ENCODE assay signal across 1 cellular context in the genomic region with DNA sequence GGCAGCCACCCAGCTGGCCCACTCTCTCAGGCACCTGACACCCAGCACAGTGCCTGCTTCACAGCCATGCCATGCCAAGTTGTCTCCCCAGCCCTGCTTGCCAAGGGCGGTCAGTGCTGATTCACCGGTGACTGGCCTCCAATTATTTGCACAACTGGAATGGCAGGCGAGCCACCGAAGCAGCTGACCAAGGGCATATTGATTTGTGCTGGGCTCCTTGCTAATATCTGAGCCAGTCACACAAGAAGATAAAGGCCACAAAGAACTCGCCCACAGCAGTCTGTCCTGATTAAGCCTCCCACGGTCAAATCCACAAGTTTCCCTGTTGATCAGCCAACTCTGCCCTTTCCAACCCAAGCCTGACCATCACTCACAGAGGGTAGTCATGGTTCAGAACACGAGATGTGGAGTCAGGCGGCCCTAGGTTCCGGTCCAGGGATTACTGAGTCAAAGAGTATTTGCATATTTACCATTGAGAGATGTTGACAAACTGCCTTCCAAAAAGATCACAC.
TF ChIP-seq lines count a peak whose summit lies in the region.

No MANE protein-coding gene starts in this region.

TF ChIP-seq in H1, 55 proteins besides CTCF, POLR2A, EP300 and RAD21:
- TF ChIP-seq YY1 (IDR thresholded peaks at IDR 0.05; ENCODE audit: low read depth, low read length) (no peak), HDAC6 (IDR thresholded peaks at IDR 0.05; ENCODE audit: low read depth, low read length) (no peak), SUZ12 (IDR thresholded peaks at IDR 0.05; ENCODE audit: low read length) (no peak), KDM5A (IDR thresholded peaks at IDR 0.05; ENCODE audit: low read length) (no peak), SIX5 (IDR thresholded peaks at IDR 0.05; ENCODE audit: low read depth, low read length) (no peak), EGR1 (IDR thresholded peaks at IDR 0.05; ENCODE audit: borderline replicate concordance, low read depth, low read length) (no peak), CHD2 (IDR thresholded peaks at IDR 0.05; ENCODE audit: low read length) (no peak), POU5F1 (IDR thresholded peaks at IDR 0.05; ENCODE audit: low read depth, low read length) (no peak), MAFK (IDR thresholded peaks at IDR 0.05; ENCODE audit: low read depth, low read length) (no peak), SP4 (IDR thresholded peaks at IDR 0.05; ENCODE audit: low read length) (no peak), TAF7 (optimal IDR thresholded peaks at IDR 0.05; ENCODE audit: borderline replicate concordance, low read depth, low read length) (no peak), CBX8 (IDR thresholded peaks at IDR 0.05; ENCODE audit: borderline replicate concordance, low read depth, low read length) (no peak), RNF2 (IDR thresholded peaks at IDR 0.05; ENCODE audit: borderline replicate concordance, low read depth, low read length, missing control alignments, poor library complexity, severe bottlenecking) (no peak), CEBPB (IDR thresholded peaks at IDR 0.05; ENCODE audit: low read depth, low read length) (no peak)
